In the genomic region with DNA sequence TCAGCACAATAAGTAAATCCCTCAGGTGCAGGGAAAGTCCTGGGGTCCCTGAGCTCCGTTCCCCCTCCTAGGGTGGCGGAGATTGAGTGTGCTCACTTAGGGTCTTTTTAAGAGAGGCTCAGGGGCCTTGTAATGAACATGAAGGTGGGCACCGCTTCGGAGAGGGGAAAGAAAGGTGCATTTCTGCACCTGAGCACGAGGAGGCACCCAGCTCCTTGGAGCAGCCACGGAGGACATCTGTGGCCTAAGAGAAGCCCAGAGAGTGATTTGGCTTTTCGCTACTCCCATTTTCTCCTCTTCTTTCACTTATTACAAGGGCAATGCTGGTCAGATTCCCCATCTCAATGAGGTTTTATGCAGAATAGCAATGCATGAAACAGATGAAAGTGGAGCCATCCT, we compare ENCODE assay signal across 15 cellular contexts.
A peak's percentile ranks its signal among the peaks of the same experiment; 100 is the strongest.
DNase-seq lines count a peak whose midpoint lies in the region; ATAC-seq and TF ChIP-seq lines count a peak whose summit lies in the region.
"Had no signal": no experiment of that assay in that cellular context is flagged by ENCODE, and none has a peak within 500 bp of the region (broad histone marks: within the 10 kb centered on the region; RNA-seq: fewer than 3 reads in every experiment).

No MANE protein-coding gene starts in this region.

- H3K4me1 ChIP-seq in GM23338 (ENCODE audit: insufficient read depth) (no peaks in the 10 kb centered on the region), HUES6 (ENCODE audit: control insufficient read depth, insufficient read depth, low read length) (no peaks in the 10 kb centered on the region), iPS DF 6.9 (ENCODE audit: control insufficient read depth, insufficient read depth, low read length) (no peaks in the 10 kb centered on the region)

- no peaks in the 10 kb centered on the region for H3K27me3 ChIP-seq in GM23338 (ENCODE audit: insufficient read depth)
- H3K27me3 ChIP-seq in HUES6 (ENCODE audit: control insufficient read depth, insufficient read depth, low read length), result peaks cover 25% of the 10 kb centered on the region
- H3K27me3 ChIP-seq in iPS DF 6.9 (ENCODE audit: control insufficient read depth, insufficient read depth, low read length), result no peaks in the 10 kb centered on the region; the same call in 1 of the 2 replicates

- H3K27me3 Mint-ChIP-seq in GM23338 (ENCODE audit: insufficient read depth, low read depth, poor library complexity) (peaks cover under 1% of the 10 kb centered on the region), WTC11 (ENCODE audit: low read depth) (no peaks in the 10 kb centered on the region; the same call in 1 of the 2 replicates)
- H3K27me3 Mint-ChIP-seq: CD4-positive, alpha-beta T cell had no signal

- 0 out of 2 replicates have a peak, but pooled peaks cover 7% of the 10 kb centered on the region for H3K9me2 ChIP-seq in GM23338 (ENCODE audit: insufficient read depth)

- POLR2A ChIA-PET in WTC11 (lab: Charles Lee), result no interaction called here

- no peak overlapping the region for H3K4me2 ChIP-seq in GM23338
- H3K4me2 ChIP-seq: A549 had no signal

- DNase-seq in GM23338 (ENCODE audit: low spot score), result no peak
- no peak for DNase-seq in WTC11 (ENCODE audit: low spot score)
- no peak for DNase-seq in iPS DF 6.9 (ENCODE audit: low read depth, low spot score)
- DNase-seq in amniotic stem cell (lab: John Stamatoyannopoulos, UW), result no peak
- no peak for DNase-seq in NCI-H187 (lab: John Stamatoyannopoulos, UW)
- DNase-seq: AML-193; Caco-2; CD4-positive, alpha-beta T cell; GOT3 had no signal

- no peak overlapping the region for H3K9ac ChIP-seq in HUES6 (ENCODE audit: low read length)

- H3K4me1 Mint-ChIP-seq in GM23338, result peaks cover 2% of the 10 kb centered on the region; the same call in 1 of the 3 replicates
- H3K4me1 Mint-ChIP-seq in WTC11, result no peaks in the 10 kb centered on the region

- no CpG with 5 or more reads among the region's 7 CpGs for WGBS in iPS DF 6.9 (ENCODE audit: insufficient coverage, insufficient read length)

- ATAC-seq in GM23338 (peak; percentile 84), WTC11 (peak; percentile 71), HG03280 (IDR thresholded peaks at IDR 0.05; ENCODE audit: unreplicated experiment) (no peak)
- ATAC-seq: A549 had no signal

- peaks cover 9% of the 10 kb centered on the region; the same call in 2 of the 3 replicates for H3K9me3 Mint-ChIP-seq in GM23338
- H3K9me3 Mint-ChIP-seq in WTC11, result peaks cover 12% of the 10 kb centered on the region
- H3K9me3 Mint-ChIP-seq: CD4-positive, alpha-beta T cell had no signal

- H3K27ac ChIP-seq in GM23338 (ENCODE audit: low read depth) (no peak overlapping the region), HUES6 (ENCODE audit: low read depth, low read length) (no peak overlapping the region), iPS DF 6.9 (ENCODE audit: low read length) (no peak overlapping the region)
- H3K27ac ChIP-seq: 22Rv1, A549, C4-2B had no signal

- CTCF ChIA-PET in WTC11 (lab: Charles Lee), result interaction anchor here (0.6 to 1.3 kb wide), 4 partner anchors 12 to 237 kb away, joined by 3 to 5 read pairs (median 4); no protein-coding TSS in a partner anchor

- no peak overlapping the region for H3K27ac Mint-ChIP-seq in GM23338
- H3K27ac Mint-ChIP-seq in WTC11, result no peak overlapping the region
- H3K27ac Mint-ChIP-seq: CD4-positive, alpha-beta T cell had no signal

- H3K4me3 Mint-ChIP-seq in GM23338 (peak overlapping the region; percentile 69; the same call in 2 of the 3 replicates), WTC11 (no peak overlapping the region)
- H3K4me3 Mint-ChIP-seq: CD4-positive, alpha-beta T cell had no signal

- H3F3A ChIP-seq in GM23338 (replicated peaks; ENCODE audit: low read depth), result no peaks in the 10 kb centered on the region

- no peak overlapping the region for H2AFZ ChIP-seq in GM23338

- no peak overlapping the region for H3K4me3 ChIP-seq in GM23338
- H3K4me3 ChIP-seq in HUES6 (ENCODE audit: low read depth, low read length), result peak overlapping the region; percentile 43
- peak overlapping the region; percentile 42; the same call in 1 of the 2 replicates for H3K4me3 ChIP-seq in iPS DF 6.9 (ENCODE audit: low read length)
- H3K4me3 ChIP-seq: A549, HAP-1 had no signal

- H3K36me3 ChIP-seq in GM23338 (ENCODE audit: insufficient read depth) (no peaks in the 10 kb centered on the region; the same call in 1 of the 2 replicates), HUES6 (ENCODE audit: control insufficient read depth, insufficient read depth, low read length) (no peaks in the 10 kb centered on the region), iPS DF 6.9 (ENCODE audit: control insufficient read depth, insufficient read depth, low read length) (no peaks in the 10 kb centered on the region)
- H3K36me3 ChIP-seq: HAP-1 had no signal

- no peaks in the 10 kb centered on the region for H3K79me2 ChIP-seq in GM23338 (replicated peaks; ENCODE audit: insufficient read depth)

- H3K36me3 Mint-ChIP-seq in GM23338 (ENCODE audit: low read depth) (peaks cover 6% of the 10 kb centered on the region), WTC11 (peaks cover 6% of the 10 kb centered on the region; the same call in 1 of the 2 replicates)

- H4K20me1 ChIP-seq in GM23338 (replicated peaks; ENCODE audit: insufficient read depth), result no peaks in the 10 kb centered on the region

- H3K9me3 ChIP-seq in HUES6 (ENCODE audit: control insufficient read depth, insufficient read depth, low read depth, low read length) (peaks cover 5% of the 10 kb centered on the region; the same call in 1 of the 2 replicates), iPS DF 6.9 (ENCODE audit: control insufficient read depth, insufficient read depth, low read length) (no peaks in the 10 kb centered on the region)
- H3K9me3 ChIP-seq: A549, Caco-2, HAP-1 had no signal

- TF ChIP-seq CTCF in GM23338 (conservative IDR thresholded peaks at IDR 0.05; ENCODE audit: low read depth in 2 of 2), result peak in 1 of 2 experiments; percentile 40; a peak in 2 of 4 replicates
- no peak for TF ChIP-seq CTCF in WTC11 (IDR thresholded peaks at IDR 0.05)

TF ChIP-seq in WTC11, 78 proteins besides CTCF, POLR2A, EP300 and RAD21:
- TF ChIP-seq, protein P1, sequence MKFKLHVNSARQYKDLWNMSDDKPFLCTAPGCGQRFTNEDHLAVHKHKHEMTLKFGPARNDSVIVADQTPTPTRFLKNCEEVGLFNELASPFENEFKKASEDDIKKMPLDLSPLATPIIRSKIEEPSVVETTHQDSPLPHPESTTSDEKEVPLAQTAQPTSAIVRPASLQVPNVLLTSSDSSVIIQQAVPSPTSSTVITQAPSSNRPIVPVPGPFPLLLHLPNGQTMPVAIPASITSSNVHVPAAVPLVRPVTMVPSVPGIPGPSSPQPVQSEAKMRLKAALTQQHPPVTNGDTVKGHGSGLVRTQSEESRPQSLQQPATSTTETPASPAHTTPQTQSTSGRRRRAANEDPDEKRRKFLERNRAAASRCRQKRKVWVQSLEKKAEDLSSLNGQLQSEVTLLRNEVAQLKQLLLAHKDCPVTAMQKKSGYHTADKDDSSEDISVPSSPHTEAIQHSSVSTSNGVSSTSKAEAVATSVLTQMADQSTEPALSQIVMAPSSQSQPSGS (CRISPR knock-in tag; IDR thresholded peaks at IDR 0.05; ENCODE audit: borderline replicate concordance, low read depth), result no peak
- TF ChIP-seq SOX15 (CRISPR knock-in tag; IDR thresholded peaks at IDR 0.05), result no peak
- TF ChIP-seq MYBL2 (CRISPR knock-in tag; IDR thresholded peaks at IDR 0.05), result no peak
- TF ChIP-seq, protein P2, sequence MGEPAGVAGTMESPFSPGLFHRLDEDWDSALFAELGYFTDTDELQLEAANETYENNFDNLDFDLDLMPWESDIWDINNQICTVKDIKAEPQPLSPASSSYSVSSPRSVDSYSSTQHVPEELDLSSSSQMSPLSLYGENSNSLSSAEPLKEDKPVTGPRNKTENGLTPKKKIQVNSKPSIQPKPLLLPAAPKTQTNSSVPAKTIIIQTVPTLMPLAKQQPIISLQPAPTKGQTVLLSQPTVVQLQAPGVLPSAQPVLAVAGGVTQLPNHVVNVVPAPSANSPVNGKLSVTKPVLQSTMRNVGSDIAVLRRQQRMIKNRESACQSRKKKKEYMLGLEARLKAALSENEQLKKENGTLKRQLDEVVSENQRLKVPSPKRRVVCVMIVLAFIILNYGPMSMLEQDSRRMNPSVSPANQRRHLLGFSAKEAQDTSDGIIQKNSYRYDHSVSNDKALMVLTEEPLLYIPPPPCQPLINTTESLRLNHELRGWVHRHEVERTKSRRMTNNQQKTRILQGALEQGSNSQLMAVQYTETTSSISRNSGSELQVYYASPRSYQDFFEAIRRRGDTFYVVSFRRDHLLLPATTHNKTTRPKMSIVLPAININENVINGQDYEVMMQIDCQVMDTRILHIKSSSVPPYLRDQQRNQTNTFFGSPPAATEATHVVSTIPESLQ (CRISPR knock-in tag; IDR thresholded peaks at IDR 0.05), result no peak
- TF ChIP-seq ZNF317 (CRISPR knock-in tag; IDR thresholded peaks at IDR 0.05; ENCODE audit: borderline replicate concordance, low read depth), result no peak
